Comparison of ENCODE assay signal across 16 cellular contexts in genomic region chr21:43991447-43991991, GRCh38.
"Had no signal": no experiment of that assay in that cellular context is flagged by ENCODE, and none has a peak within 500 bp of the region (broad histone marks: within the 10 kb centered on the region; RNA-seq: fewer than 3 reads in every experiment).

No MANE protein-coding gene starts in this region.

- H3K27ac ChIP-seq: body of pancreas, hepatocyte, pancreas had no signal

- H3K27me3 ChIP-seq: body of pancreas, hepatocyte, pancreas had no signal

- H3K36me3 Mint-ChIP-seq: activated naive CD4-positive, alpha-beta T cell treated with anti-CD3 and anti-CD28 coated beads, Interleukin-2, amount 50 U/mL, for 24 hours; natural killer cell treated with Interleukin-12 subunit alpha and Interleukin-12 subunit beta and Interleukin-15 and Interleukin-18, amount 100 ng/mL, for 72 hours; stimulated activated memory B cell treated with anti-CD40 and anti-IgM and Interleukin-4, amounts not matched to agents 10 μg/mL and 1 μg/mL and 100 μg/mL, for 72 hours; WTC11 had no signal

- ATAC-seq: body of pancreas; natural killer cell treated with Interleukin-12 subunit alpha and Interleukin-12 subunit beta and Interleukin-15 and Interleukin-18, amount 100 ng/mL, for 72 hours; pancreas; stimulated activated memory B cell treated with anti-CD40 and anti-IgM and Interleukin-4, amounts not matched to agents 10 μg/mL and 1 μg/mL and 100 μg/mL, for 72 hours; T-helper 17 cell; WTC11 had no signal

- H3K9me3 Mint-ChIP-seq: activated CD4-positive, alpha-beta T cell treated with anti-CD3 and anti-CD28 coated beads, Interleukin-2, amount 10 ng/mL, durations not matched to agents 24 days and 14 days; activated naive CD4-positive, alpha-beta T cell treated with anti-CD3 and anti-CD28 coated beads, Interleukin-2, amount 50 U/mL, for 24 hours; central memory CD8-positive, alpha-beta T cell; natural killer cell treated with Interleukin-12 subunit alpha and Interleukin-12 subunit beta and Interleukin-15 and Interleukin-18, amount 100 ng/mL, for 72 hours; stimulated activated memory B cell treated with anti-CD40 and anti-IgM and Interleukin-4, amounts not matched to agents 10 μg/mL and 1 μg/mL and 100 μg/mL, for 72 hours; WTC11 had no signal

- H3K36me3 ChIP-seq: pancreas had no signal

- H3K4me1 Mint-ChIP-seq: activated CD4-positive, alpha-beta T cell treated with anti-CD3 and anti-CD28 coated beads, Interleukin-2, amount 10 ng/mL, durations not matched to agents 24 days and 14 days; stimulated activated memory B cell treated with anti-CD40 and anti-IgM and Interleukin-4, amounts not matched to agents 10 μg/mL and 1 μg/mL and 100 μg/mL, for 72 hours had no signal

- H3K4me3 ChIP-seq: body of pancreas, hepatocyte, lung, pancreas, smooth muscle cell had no signal

- H3K4me3 Mint-ChIP-seq: activated CD4-positive, alpha-beta T cell treated with anti-CD3 and anti-CD28 coated beads, Interleukin-2, amount 10 ng/mL, durations not matched to agents 24 days and 14 days; activated naive CD4-positive, alpha-beta T cell treated with anti-CD3 and anti-CD28 coated beads, Interleukin-2, amount 50 U/mL, for 24 hours; central memory CD8-positive, alpha-beta T cell; natural killer cell treated with Interleukin-12 subunit alpha and Interleukin-12 subunit beta and Interleukin-15 and Interleukin-18, amount 100 ng/mL, for 72 hours; stimulated activated memory B cell treated with anti-CD40 and anti-IgM and Interleukin-4, amounts not matched to agents 10 μg/mL and 1 μg/mL and 100 μg/mL, for 72 hours; T-helper 17 cell; WTC11 had no signal

- H3K9me3 ChIP-seq: body of pancreas, pancreas had no signal

- FAIRE-seq: pancreas had no signal

- H3K4me1 ChIP-seq: body of pancreas, pancreas had no signal

- H3K27me3 Mint-ChIP-seq: activated CD4-positive, alpha-beta T cell treated with anti-CD3 and anti-CD28 coated beads, Interleukin-2, amount 10 ng/mL, durations not matched to agents 24 days and 14 days; activated naive CD4-positive, alpha-beta T cell treated with anti-CD3 and anti-CD28 coated beads, Interleukin-2, amount 50 U/mL, for 24 hours; central memory CD8-positive, alpha-beta T cell; natural killer cell treated with Interleukin-12 subunit alpha and Interleukin-12 subunit beta and Interleukin-15 and Interleukin-18, amount 100 ng/mL, for 72 hours; T-helper 17 cell had no signal

- DNase-seq: activated CD4-positive, alpha-beta T cell treated with anti-CD3 and anti-CD28 coated beads, Interleukin-2, amount 10 ng/mL, durations not matched to agents 24 days and 14 days; activated CD8-positive, alpha-beta memory T cell treated with anti-CD3 and anti-CD28 coated beads for 24 hours; amniotic stem cell; body of pancreas; effector memory CD4-positive, alpha-beta T cell; retina; T-helper 17 cell had no signal

- H3K27ac Mint-ChIP-seq: activated CD4-positive, alpha-beta T cell treated with anti-CD3 and anti-CD28 coated beads, Interleukin-2, amount 10 ng/mL, durations not matched to agents 24 days and 14 days; activated naive CD4-positive, alpha-beta T cell treated with anti-CD3 and anti-CD28 coated beads, Interleukin-2, amount 50 U/mL, for 24 hours; natural killer cell treated with Interleukin-12 subunit alpha and Interleukin-12 subunit beta and Interleukin-15 and Interleukin-18, amount 100 ng/mL, for 72 hours; stimulated activated memory B cell treated with anti-CD40 and anti-IgM and Interleukin-4, amounts not matched to agents 10 μg/mL and 1 μg/mL and 100 μg/mL, for 72 hours; T-helper 17 cell; WTC11 had no signal
